9 cellular contexts compared by ENCODE assay signal in the genomic region with DNA sequence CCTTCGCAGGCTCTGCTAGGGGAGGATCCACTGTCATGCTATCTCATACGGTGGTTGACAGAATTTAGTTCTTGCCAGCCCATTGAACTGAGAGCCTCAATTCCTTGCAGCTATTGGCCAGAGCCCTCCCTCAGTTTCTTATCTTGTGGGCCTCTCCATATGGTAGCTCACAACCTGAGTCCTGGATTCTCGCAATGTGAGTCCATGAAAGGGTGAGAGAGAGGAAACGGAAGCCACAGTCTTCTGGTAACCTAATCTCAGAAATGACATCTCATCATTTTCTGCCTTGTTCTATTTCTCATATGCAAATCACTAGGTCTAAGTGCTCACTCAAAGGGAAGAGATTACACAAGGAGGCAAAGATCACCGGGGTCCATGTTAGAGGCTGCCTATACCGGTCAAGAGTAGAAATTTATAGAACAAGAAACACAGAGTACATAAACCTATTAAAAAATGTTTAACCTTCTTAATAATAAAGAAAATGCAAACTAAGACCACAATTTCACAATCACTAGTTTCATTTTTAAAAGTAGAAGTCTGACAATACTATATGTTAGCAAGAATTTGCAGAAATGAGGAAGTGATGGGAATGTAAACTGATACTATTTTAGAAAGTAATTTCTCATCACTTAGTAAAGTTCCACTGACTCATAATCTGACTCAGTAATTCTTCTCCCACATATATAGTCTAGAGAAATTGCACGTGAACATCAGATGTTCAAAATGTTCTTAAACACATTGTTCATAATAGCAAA.
A peak's percentile ranks its signal among the peaks of the same experiment; 100 is the strongest.
DNase-seq lines count a peak whose midpoint lies in the region; ATAC-seq and TF ChIP-seq lines count a peak whose summit lies in the region.
"Had no signal": no experiment of that assay in that cellular context is flagged by ENCODE, and none has a peak within 500 bp of the region (broad histone marks: within the 10 kb centered on the region; RNA-seq: fewer than 3 reads in every experiment).

No MANE protein-coding gene starts in this region.

- peak; percentile 60 for DNase-seq in AG04449 (ENCODE audit: low read depth, low spot score)
- DNase-seq in SIG-M5 (lab: John Stamatoyannopoulos, UW), result peak; percentile 79
- DNase-seq in myocyte (ENCODE audit: low read depth), result peak; percentile 32
- no peak for DNase-seq in NCI-H510A treated with DMSO at 0.1 percent for 48 hours (lab: John Stamatoyannopoulos, UW)
- no peak for DNase-seq in germinal center (ENCODE audit: low spot score)
- no peak for DNase-seq in naive thymus-derived CD8-positive, alpha-beta T cell

- CTCF ChIA-PET in AG04449 (lab: Yijun Ruan, JAX), result interaction anchor here (3.6 kb wide), 1 partner anchor 11 kb away, joined by 25 read pairs; no protein-coding TSS in a partner anchor

- ATAC-seq in GM19023 (IDR thresholded peaks at IDR 0.05; ENCODE audit: unreplicated experiment) (peak; percentile 94), HG03060 (IDR thresholded peaks at IDR 0.05; ENCODE audit: low read depth, unreplicated experiment) (peak; percentile 94)
- ATAC-seq in naive thymus-derived CD8-positive, alpha-beta T cell, result no peak

- H3K27ac Mint-ChIP-seq in naive thymus-derived CD8-positive, alpha-beta T cell, result peak overlapping the region in 1 of 10 donors; percentile 21
- H3K27ac Mint-ChIP-seq: brain had no signal

- H3K36me3 Mint-ChIP-seq in naive thymus-derived CD8-positive, alpha-beta T cell, result no peaks in the 10 kb centered on the region
- H3K36me3 Mint-ChIP-seq: brain had no signal

- H3K27me3 Mint-ChIP-seq in naive thymus-derived CD8-positive, alpha-beta T cell, result no peaks in the 10 kb centered on the region

- no peaks in the 10 kb centered on the region for H3K4me1 Mint-ChIP-seq in naive thymus-derived CD8-positive, alpha-beta T cell
- H3K4me1 Mint-ChIP-seq: brain had no signal

- no peak overlapping the region for H3K4me3 ChIP-seq in AG04449 (ENCODE audit: low read depth, low read length)

- POLR2A ChIA-PET in AG04449 (lab: Yijun Ruan, JAX), result no interaction called here
- POLR2A ChIA-PET in naive thymus-derived CD8-positive, alpha-beta T cell (lab: Charles Lee), result no interaction called here

- TF ChIP-seq CTCF in AG04449 (IDR thresholded peaks at IDR 0.05; ENCODE audit: insufficient read depth, low read length, missing control alignments), result no peak

- H3K4me3 Mint-ChIP-seq in naive thymus-derived CD8-positive, alpha-beta T cell, result peak overlapping the region in 1 of 10 donors; percentile 13
- H3K4me3 Mint-ChIP-seq: brain had no signal

- peaks cover 0 to 16% (median 0%) of the 10 kb centered on the region in 9 donors for H3K9me3 Mint-ChIP-seq in naive thymus-derived CD8-positive, alpha-beta T cell

Comparison
In these comparisons a context has a peak if more than half of its experiments do, and no peak if none do; other contexts are left out.
1. DNase-seq: peak in AG04449 (single experiment), SIG-M5 (single experiment) and myocyte (single experiment); none in NCI-H510A treated with DMSO at 0.1 percent for 48 hours (single experiment), germinal center (single experiment) and naive thymus-derived CD8-positive, alpha-beta T cell (0 of 10).
2. ATAC-seq: peak in GM19023 (single experiment) and HG03060 (single experiment); none in naive thymus-derived CD8-positive, alpha-beta T cell (0 of 2).